ENCODE assay signal across 1 cellular context in the genomic region with DNA sequence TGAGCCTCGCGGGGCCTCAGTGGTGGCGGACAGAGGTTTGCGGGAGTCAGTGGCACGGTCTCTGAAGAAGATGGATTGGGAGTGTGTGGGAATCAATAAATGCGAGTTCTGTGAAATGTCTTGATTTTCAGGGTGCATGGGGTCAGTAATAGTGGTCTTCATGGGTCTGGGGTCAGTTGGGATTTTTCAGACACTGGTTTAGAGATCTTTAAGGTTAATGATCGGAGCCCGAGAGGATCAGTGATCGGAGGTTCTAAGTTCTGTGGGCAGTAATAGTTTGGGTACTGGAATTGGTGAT.
TF ChIP-seq lines count a peak whose summit lies in the region.

No MANE protein-coding gene starts in this region.

TF ChIP-seq in HEK293, 187 proteins besides CTCF, POLR2A, EP300 and RAD21 (continued from another document and continues in another):
- TF ChIP-seq ZNF157 (tag by site-specific recombination; IDR thresholded peaks at IDR 0.05) (0 out of 2 replicates have a peak, but pooled peaks have one; percentile 42), ZNF23 (tag by site-specific recombination; IDR thresholded peaks at IDR 0.05; ENCODE audit: borderline replicate concordance) (no peak), ZNF600 (tag by site-specific recombination; IDR thresholded peaks at IDR 0.05) (no peak), ZNF175 (tag by site-specific recombination; IDR thresholded peaks at IDR 0.05) (no peak), ZNF621 (tag by site-specific recombination; IDR thresholded peaks at IDR 0.05) (no peak), ZNF239 (tag by site-specific recombination; IDR thresholded peaks at IDR 0.05) (peak; percentile 66; the same call in 1 of the 2 replicates), BCL11B (tag by site-specific recombination; IDR thresholded peaks at IDR 0.05; ENCODE audit: low read depth) (peak; percentile 74; the same call in 1 of the 2 replicates), ZNF146 (tag by site-specific recombination; IDR thresholded peaks at IDR 0.05) (0 out of 2 replicates have a peak, but pooled peaks have one; percentile 5), ZNF701 (tag by site-specific recombination; IDR thresholded peaks at IDR 0.05) (peak; percentile 45; the same call in 1 of the 2 replicates), ZNF561 (tag by site-specific recombination; IDR thresholded peaks at IDR 0.05; ENCODE audit: borderline replicate concordance) (0 out of 2 replicates have a peak, but pooled peaks have one; percentile 1), ZNF585B (tag by site-specific recombination; IDR thresholded peaks at IDR 0.05) (0 out of 2 replicates have a peak, but pooled peaks have one; percentile 15), ZBTB20 (tag by site-specific recombination; IDR thresholded peaks at IDR 0.05) (no peak), ZNF394 (tag by site-specific recombination; IDR thresholded peaks at IDR 0.05; ENCODE audit: borderline replicate concordance) (peak; percentile 7; the same call in 1 of the 2 replicates), ZNF76 (tag by site-specific recombination; IDR thresholded peaks at IDR 0.05; ENCODE audit: borderline replicate concordance, low read depth) (no peak), KLF16 (tag by site-specific recombination; IDR thresholded peaks at IDR 0.05) (0 out of 2 replicates have a peak, but pooled peaks have one; percentile 3), ZNF510 (tag by site-specific recombination; IDR thresholded peaks at IDR 0.05; ENCODE audit: insufficient replicate concordance) (no peak), ZNF416 (tag by site-specific recombination; IDR thresholded peaks at IDR 0.05) (0 out of 2 replicates have a peak, but pooled peaks have one; percentile 6), ZNF426 (tag by site-specific recombination; IDR thresholded peaks at IDR 0.05) (no peak), ZNF302 (tag by site-specific recombination; IDR thresholded peaks at IDR 0.05; ENCODE audit: low read depth) (peak; percentile 7), KLF7 (tag by site-specific recombination; IDR thresholded peaks at IDR 0.05; ENCODE audit: borderline replicate concordance) (no peak), ZNF211 (tag by site-specific recombination; IDR thresholded peaks at IDR 0.05; ENCODE audit: low read depth) (no peak), ZNF777 (tag by site-specific recombination; IDR thresholded peaks at IDR 0.05; ENCODE audit: borderline replicate concordance) (peak; percentile 89; the same call in 1 of the 2 replicates), ZNF624 (tag by site-specific recombination; IDR thresholded peaks at IDR 0.05) (peak; percentile 4; the same call in 1 of the 2 replicates), RBAK (tag by site-specific recombination; IDR thresholded peaks at IDR 0.05) (peak; percentile 80; the same call in 1 of the 2 replicates), BCL11A (tag by site-specific recombination; IDR thresholded peaks at IDR 0.05; ENCODE audit: low read depth) (0 out of 2 replicates have a peak, but pooled peaks have one; percentile 17), WT1 (tag by site-specific recombination; IDR thresholded peaks at IDR 0.05) (0 out of 2 replicates have a peak, but pooled peaks have one; percentile 1), SP2 (tag by site-specific recombination; IDR thresholded peaks at IDR 0.05) (no peak; the same call in 1 of the 2 replicates), ZNF560 (tag by site-specific recombination; IDR thresholded peaks at IDR 0.05; ENCODE audit: borderline replicate concordance) (no peak), TRIM28 (IDR thresholded peaks at IDR 0.05; ENCODE audit: borderline replicate concordance, low read length) (no peak)
- TF ChIP-seq, protein P1, sequence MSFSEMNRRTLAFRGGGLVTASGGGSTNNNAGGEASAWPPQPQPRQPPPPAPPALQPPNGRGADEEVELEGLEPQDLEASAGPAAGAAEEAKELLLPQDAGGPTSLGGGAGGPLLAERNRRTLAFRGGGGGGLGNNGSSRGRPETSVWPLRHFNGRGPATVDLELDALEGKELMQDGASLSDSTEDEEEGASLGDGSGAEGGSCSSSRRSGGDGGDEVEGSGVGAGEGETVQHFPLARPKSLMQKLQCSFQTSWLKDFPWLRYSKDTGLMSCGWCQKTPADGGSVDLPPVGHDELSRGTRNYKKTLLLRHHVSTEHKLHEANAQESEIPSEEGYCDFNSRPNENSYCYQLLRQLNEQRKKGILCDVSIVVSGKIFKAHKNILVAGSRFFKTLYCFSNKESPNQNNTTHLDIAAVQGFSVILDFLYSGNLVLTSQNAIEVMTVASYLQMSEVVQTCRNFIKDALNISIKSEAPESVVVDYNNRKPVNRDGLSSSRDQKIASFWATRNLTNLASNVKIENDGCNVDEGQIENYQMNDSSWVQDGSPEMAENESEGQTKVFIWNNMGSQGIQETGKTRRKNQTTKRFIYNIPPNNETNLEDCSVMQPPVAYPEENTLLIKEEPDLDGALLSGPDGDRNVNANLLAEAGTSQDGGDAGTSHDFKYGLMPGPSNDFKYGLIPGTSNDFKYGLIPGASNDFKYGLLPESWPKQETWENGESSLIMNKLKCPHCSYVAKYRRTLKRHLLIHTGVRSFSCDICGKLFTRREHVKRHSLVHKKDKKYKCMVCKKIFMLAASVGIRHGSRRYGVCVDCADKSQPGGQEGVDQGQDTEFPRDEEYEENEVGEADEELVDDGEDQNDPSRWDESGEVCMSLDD (tag by site-specific recombination; IDR thresholded peaks at IDR 0.05): peak; percentile 89
- TF ChIP-seq, protein P2, sequence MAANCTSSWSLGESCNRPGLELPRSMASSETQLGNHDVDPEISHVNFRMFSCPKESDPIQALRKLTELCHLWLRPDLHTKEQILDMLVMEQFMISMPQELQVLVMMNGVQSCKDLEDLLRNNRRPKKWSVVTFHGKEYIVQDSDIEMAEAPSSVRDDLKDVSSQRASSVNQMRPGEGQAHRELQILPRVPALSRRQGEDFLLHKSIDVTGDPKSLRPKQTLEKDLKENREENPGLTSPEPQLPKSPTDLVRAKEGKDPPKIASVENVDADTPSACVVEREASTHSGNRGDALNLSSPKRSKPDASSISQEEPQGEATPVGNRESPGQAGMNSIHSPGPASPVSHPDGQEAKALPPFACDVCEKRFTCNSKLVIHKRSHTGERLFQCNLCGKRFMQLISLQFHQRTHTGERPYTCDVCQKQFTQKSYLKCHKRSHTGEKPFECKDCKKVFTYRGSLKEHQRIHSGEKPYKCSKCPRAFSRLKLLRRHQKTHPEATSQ (tag by site-specific recombination; IDR thresholded peaks at IDR 0.05): no peak
- TF ChIP-seq, protein P3, sequence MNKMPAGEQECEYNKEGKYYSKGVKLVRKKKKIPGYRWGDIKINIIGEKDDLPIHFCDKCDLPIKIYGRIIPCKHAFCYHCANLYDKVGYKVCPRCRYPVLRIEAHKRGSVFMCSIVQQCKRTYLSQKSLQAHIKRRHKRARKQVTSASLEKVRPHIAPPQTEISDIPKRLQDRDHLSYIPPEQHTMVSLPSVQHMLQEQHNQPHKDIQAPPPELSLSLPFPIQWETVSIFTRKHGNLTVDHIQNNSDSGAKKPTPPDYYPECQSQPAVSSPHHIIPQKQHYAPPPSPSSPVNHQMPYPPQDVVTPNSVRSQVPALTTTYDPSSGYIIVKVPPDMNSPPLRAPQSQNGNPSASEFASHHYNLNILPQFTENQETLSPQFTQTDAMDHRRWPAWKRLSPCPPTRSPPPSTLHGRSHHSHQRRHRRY (tag by site-specific recombination; IDR thresholded peaks at IDR 0.05): 0 out of 2 replicates have a peak, but pooled peaks have one; percentile 68
- TF ChIP-seq, protein P4, sequence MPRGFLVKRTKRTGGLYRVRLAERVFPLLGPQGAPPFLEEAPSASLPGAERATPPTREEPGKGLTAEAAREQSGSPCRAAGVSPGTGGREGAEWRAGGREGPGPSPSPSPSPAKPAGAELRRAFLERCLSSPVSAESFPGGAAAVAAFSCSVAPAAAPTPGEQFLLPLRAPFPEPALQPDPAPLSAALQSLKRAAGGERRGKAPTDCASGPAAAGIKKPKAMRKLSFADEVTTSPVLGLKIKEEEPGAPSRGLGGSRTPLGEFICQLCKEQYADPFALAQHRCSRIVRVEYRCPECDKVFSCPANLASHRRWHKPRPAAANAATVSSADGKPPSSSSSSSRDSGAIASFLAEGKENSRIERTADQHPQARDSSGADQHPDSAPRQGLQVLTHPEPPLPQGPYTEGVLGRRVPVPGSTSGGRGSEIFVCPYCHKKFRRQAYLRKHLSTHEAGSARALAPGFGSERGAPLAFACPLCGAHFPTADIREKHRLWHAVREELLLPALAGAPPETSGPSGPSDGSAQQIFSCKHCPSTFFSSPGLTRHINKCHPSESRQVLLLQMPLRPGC (tag by site-specific recombination; IDR thresholded peaks at IDR 0.05): 0 out of 2 replicates have a peak, but pooled peaks have one; percentile 8
- TF ChIP-seq, protein P5, sequence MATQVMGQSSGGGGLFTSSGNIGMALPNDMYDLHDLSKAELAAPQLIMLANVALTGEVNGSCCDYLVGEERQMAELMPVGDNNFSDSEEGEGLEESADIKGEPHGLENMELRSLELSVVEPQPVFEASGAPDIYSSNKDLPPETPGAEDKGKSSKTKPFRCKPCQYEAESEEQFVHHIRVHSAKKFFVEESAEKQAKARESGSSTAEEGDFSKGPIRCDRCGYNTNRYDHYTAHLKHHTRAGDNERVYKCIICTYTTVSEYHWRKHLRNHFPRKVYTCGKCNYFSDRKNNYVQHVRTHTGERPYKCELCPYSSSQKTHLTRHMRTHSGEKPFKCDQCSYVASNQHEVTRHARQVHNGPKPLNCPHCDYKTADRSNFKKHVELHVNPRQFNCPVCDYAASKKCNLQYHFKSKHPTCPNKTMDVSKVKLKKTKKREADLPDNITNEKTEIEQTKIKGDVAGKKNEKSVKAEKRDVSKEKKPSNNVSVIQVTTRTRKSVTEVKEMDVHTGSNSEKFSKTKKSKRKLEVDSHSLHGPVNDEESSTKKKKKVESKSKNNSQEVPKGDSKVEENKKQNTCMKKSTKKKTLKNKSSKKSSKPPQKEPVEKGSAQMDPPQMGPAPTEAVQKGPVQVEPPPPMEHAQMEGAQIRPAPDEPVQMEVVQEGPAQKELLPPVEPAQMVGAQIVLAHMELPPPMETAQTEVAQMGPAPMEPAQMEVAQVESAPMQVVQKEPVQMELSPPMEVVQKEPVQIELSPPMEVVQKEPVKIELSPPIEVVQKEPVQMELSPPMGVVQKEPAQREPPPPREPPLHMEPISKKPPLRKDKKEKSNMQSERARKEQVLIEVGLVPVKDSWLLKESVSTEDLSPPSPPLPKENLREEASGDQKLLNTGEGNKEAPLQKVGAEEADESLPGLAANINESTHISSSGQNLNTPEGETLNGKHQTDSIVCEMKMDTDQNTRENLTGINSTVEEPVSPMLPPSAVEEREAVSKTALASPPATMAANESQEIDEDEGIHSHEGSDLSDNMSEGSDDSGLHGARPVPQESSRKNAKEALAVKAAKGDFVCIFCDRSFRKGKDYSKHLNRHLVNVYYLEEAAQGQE (tag by site-specific recombination; IDR thresholded peaks at IDR 0.05): no peak; the same call in none of the 2 replicates
- TF ChIP-seq, protein P6, sequence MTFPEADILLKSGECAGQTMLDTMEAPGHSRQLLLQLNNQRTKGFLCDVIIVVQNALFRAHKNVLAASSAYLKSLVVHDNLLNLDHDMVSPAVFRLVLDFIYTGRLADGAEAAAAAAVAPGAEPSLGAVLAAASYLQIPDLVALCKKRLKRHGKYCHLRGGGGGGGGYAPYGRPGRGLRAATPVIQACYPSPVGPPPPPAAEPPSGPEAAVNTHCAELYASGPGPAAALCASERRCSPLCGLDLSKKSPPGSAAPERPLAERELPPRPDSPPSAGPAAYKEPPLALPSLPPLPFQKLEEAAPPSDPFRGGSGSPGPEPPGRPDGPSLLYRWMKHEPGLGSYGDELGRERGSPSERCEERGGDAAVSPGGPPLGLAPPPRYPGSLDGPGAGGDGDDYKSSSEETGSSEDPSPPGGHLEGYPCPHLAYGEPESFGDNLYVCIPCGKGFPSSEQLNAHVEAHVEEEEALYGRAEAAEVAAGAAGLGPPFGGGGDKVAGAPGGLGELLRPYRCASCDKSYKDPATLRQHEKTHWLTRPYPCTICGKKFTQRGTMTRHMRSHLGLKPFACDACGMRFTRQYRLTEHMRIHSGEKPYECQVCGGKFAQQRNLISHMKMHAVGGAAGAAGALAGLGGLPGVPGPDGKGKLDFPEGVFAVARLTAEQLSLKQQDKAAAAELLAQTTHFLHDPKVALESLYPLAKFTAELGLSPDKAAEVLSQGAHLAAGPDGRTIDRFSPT (tag by site-specific recombination; IDR thresholded peaks at IDR 0.05): no peak
- TF ChIP-seq, protein P7, sequence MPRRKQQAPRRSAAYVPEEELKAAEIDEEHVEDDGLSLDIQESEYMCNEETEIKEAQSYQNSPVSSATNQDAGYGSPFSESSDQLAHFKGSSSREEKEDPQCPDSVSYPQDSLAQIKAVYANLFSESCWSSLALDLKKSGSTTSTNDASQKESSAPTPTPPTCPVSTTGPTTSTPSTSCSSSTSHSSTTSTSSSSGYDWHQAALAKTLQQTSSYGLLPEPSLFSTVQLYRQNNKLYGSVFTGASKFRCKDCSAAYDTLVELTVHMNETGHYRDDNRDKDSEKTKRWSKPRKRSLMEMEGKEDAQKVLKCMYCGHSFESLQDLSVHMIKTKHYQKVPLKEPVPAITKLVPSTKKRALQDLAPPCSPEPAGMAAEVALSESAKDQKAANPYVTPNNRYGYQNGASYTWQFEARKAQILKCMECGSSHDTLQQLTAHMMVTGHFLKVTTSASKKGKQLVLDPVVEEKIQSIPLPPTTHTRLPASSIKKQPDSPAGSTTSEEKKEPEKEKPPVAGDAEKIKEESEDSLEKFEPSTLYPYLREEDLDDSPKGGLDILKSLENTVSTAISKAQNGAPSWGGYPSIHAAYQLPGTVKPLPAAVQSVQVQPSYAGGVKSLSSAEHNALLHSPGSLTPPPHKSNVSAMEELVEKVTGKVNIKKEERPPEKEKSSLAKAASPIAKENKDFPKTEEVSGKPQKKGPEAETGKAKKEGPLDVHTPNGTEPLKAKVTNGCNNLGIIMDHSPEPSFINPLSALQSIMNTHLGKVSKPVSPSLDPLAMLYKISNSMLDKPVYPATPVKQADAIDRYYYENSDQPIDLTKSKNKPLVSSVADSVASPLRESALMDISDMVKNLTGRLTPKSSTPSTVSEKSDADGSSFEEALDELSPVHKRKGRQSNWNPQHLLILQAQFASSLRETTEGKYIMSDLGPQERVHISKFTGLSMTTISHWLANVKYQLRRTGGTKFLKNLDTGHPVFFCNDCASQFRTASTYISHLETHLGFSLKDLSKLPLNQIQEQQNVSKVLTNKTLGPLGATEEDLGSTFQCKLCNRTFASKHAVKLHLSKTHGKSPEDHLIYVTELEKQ (tag by site-specific recombination; IDR thresholded peaks at IDR 0.05; ENCODE audit: borderline replicate concordance): 0 out of 2 replicates have a peak, but pooled peaks have one; percentile 63
- TF ChIP-seq, protein P8, sequence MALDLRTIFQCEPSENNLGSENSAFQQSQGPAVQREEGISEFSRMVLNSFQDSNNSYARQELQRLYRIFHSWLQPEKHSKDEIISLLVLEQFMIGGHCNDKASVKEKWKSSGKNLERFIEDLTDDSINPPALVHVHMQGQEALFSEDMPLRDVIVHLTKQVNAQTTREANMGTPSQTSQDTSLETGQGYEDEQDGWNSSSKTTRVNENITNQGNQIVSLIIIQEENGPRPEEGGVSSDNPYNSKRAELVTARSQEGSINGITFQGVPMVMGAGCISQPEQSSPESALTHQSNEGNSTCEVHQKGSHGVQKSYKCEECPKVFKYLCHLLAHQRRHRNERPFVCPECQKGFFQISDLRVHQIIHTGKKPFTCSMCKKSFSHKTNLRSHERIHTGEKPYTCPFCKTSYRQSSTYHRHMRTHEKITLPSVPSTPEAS (tag by site-specific recombination; IDR thresholded peaks at IDR 0.05): no peak
